In genomic region chr10:125788156-125789034, GRCh38 we compare ENCODE assay signal across 19 cellular contexts. TPM values are rescaled to one million over a fixed set of nuclear protein-coding genes. Genes with fewer than 3 reads are reported as not detected.
DNase-seq lines count a peak whose midpoint lies in the region; ATAC-seq, FAIRE-seq and TF ChIP-seq lines count a peak whose summit lies in the region.
"Had no signal": no experiment of that assay in that cellular context is flagged by ENCODE, and none has a peak within 500 bp of the region (broad histone marks: within the 10 kb centered on the region; RNA-seq: fewer than 3 reads in every experiment).

No MANE protein-coding gene starts in this region.

- no peak for FAIRE-seq in RCC 7860 (lab: Jason Lieb, UNC)
- FAIRE-seq: bronchial epithelial cell had no signal

- TF ChIP-seq CTCF in endodermal cell (conservative IDR thresholded peaks at IDR 0.05) (no peak), upper lobe of right lung (IDR thresholded peaks at IDR 0.05) (no peak)

- no peaks in the 10 kb centered on the region for H3K9me3 Mint-ChIP-seq in activated T-cell treated with anti-CD3 and anti-CD28 coated beads, Interleukin-2, amount 50 U/mL, for 24 hours
- H3K9me3 Mint-ChIP-seq in endodermal cell = no peaks in the 10 kb centered on the region
- H3K9me3 Mint-ChIP-seq: naive B cell had no signal

- H3K27ac Mint-ChIP-seq in activated T-cell treated with anti-CD3 and anti-CD28 coated beads, Interleukin-2, amount 50 U/mL, for 24 hours = peak overlapping the region; percentile 68
- H3K27ac Mint-ChIP-seq in endodermal cell = peak overlapping the region; percentile 58

- no peak overlapping the region for H3K27ac ChIP-seq in endodermal cell (ENCODE audit: low read depth, low read length)
- no peak overlapping the region for H3K27ac ChIP-seq in upper lobe of right lung
- H3K27ac ChIP-seq: thyroid gland had no signal

- intact Hi-C loops in upper lobe of right lung (cut with DNase I) = no loop called here

- no peak for DNase-seq in activated T-cell treated with anti-CD3 and anti-CD28 coated beads, Interleukin-2, amount 50 U/mL, for 24 hours
- DNase-seq in activated T-cell treated with anti-CD3 and anti-CD28 coated beads for 4 hours = no peak
- DNase-seq in UCSD-AML1 (lab: John Stamatoyannopoulos, UW; ENCODE audit: unreplicated experiment) = peak; percentile 41
- DNase-seq in endodermal cell = peak; percentile 68
- DNase-seq in upper lobe of right lung = no peak
- DNase-seq in A172 (ENCODE audit: low spot score) = no peak
- no peak for DNase-seq in RCC 7860 (ENCODE audit: low spot score)
- no peak for DNase-seq in NCI-H526 treated with DMSO at 0.1 percent for 48 hours (lab: John Stamatoyannopoulos, UW)
- DNase-seq: activated gamma-delta T cell treated with Interleukin-2 at 50 U/mL for 16 hours; effector CD8-positive, alpha-beta T cell; IMR-90; naive B cell; NCI-H1092 treated with DMSO at 0.1 percent for 48 hours; NCI-H2171 treated with DMSO at 0.1 percent for 48 hours; T-helper 9 cell; thyroid gland had no signal

- H3K27me3 ChIP-seq in endodermal cell (ENCODE audit: control insufficient read depth, insufficient read depth, low read length, poor library complexity, severe bottlenecking) (no peaks in the 10 kb centered on the region), upper lobe of right lung (no peaks in the 10 kb centered on the region)
- H3K27me3 ChIP-seq: thyroid gland had no signal

- peaks cover 28% of the 10 kb centered on the region for H3K4me1 Mint-ChIP-seq in activated T-cell treated with anti-CD3 and anti-CD28 coated beads, Interleukin-2, amount 50 U/mL, for 24 hours (ENCODE audit: low read depth)
- H3K4me1 Mint-ChIP-seq in endodermal cell = peaks cover 12% of the 10 kb centered on the region

- WGBS in endodermal cell (ENCODE audit: insufficient coverage in 1 of 2, insufficient read length in 1 of 2), 2 experiments = 88 to 98% methylated on average over 14 to 16 of the region's 17 CpGs

- no peak overlapping the region for H3K4me3 ChIP-seq in endodermal cell (ENCODE audit: low read length)
- no peak overlapping the region for H3K4me3 ChIP-seq in upper lobe of right lung
- H3K4me3 ChIP-seq: thyroid gland had no signal

- no peaks in the 10 kb centered on the region for H3K27me3 Mint-ChIP-seq in activated T-cell treated with anti-CD3 and anti-CD28 coated beads, Interleukin-2, amount 50 U/mL, for 24 hours
- H3K27me3 Mint-ChIP-seq in endodermal cell (ENCODE audit: insufficient read depth) = no peaks in the 10 kb centered on the region
- H3K27me3 Mint-ChIP-seq: naive B cell had no signal

- H3K36me3 ChIP-seq in endodermal cell (ENCODE audit: control insufficient read depth, insufficient read depth, low read length) (peaks cover 19% of the 10 kb centered on the region), upper lobe of right lung (peaks cover 22% of the 10 kb centered on the region)

- H3K4me3 Mint-ChIP-seq in activated T-cell treated with anti-CD3 and anti-CD28 coated beads, Interleukin-2, amount 50 U/mL, for 24 hours = no peak overlapping the region
- H3K4me3 Mint-ChIP-seq in endodermal cell = no peak overlapping the region
- H3K4me3 Mint-ChIP-seq: naive B cell had no signal

- peak; percentile 25 for ATAC-seq in upper lobe of right lung

- peaks cover 45% of the 10 kb centered on the region for H3K36me3 Mint-ChIP-seq in activated T-cell treated with anti-CD3 and anti-CD28 coated beads, Interleukin-2, amount 50 U/mL, for 24 hours (ENCODE audit: low read depth)
- peaks cover 16% of the 10 kb centered on the region for H3K36me3 Mint-ChIP-seq in endodermal cell (ENCODE audit: low read depth)

- H3K9me3 ChIP-seq in endodermal cell (ENCODE audit: control insufficient read depth, low read length) = no peaks in the 10 kb centered on the region
- no peaks in the 10 kb centered on the region for H3K9me3 ChIP-seq in upper lobe of right lung
- H3K9me3 ChIP-seq: thyroid gland had no signal

- no peak overlapping the region for H3K9ac ChIP-seq in endodermal cell (ENCODE audit: extremely low read depth, low read length, poor library complexity, severe bottlenecking)

- H3K4me1 ChIP-seq in endodermal cell (ENCODE audit: control insufficient read depth, insufficient read depth, low read length) = no peaks in the 10 kb centered on the region
- H3K4me1 ChIP-seq in upper lobe of right lung = no peaks in the 10 kb centered on the region

RNA-seq across cellular contexts. Expression of gene MMP21, which starts 12.8 kb away (rescaled TPM):
- total RNA-seq in endodermal cell (not detected), upper lobe of right lung (not detected)
- polyA plus RNA-seq in endodermal cell (2013, experiment 1 of 2) = not detected
- polyA plus RNA-seq in endodermal cell (2013, experiment 2 of 2) = not detected
- not detected in 2 replicates for total RNA-seq in A172 (2014; rRNA removed; shearing (Covaris generic))
- total RNA-seq: bronchial epithelial cell, fibroblast of villous mesenchyme, H4, IMR-90 had no signal
- polyA plus RNA-seq: IMR-90 had no signal

RNA-seq across cellular contexts. Expression of gene UROS, which starts 34.7 kb away (rescaled TPM):
- total RNA-seq in endodermal cell = 10 to 100 TPM; 49.2 to 69.4 TPM
- 39.2 TPM for polyA plus RNA-seq in endodermal cell (2013, experiment 1 of 2)
- 35.6 TPM for polyA plus RNA-seq in endodermal cell (2013, experiment 2 of 2)
- total RNA-seq in upper lobe of right lung = 34.2 TPM
- total RNA-seq in A172 (2014; rRNA removed; shearing (Covaris generic)) = 98.4 and 101 TPM in 2 replicates

RNA-seq across cellular contexts. Expression of gene BCCIP, which starts 35.0 kb away (rescaled TPM):
- total RNA-seq in endodermal cell = 10 to 100 TPM; 84.4 to 93.8 TPM
- 78.1 TPM for polyA plus RNA-seq in endodermal cell (2013, experiment 1 of 2)
- polyA plus RNA-seq in endodermal cell (2013, experiment 2 of 2) = 69.6 TPM
- total RNA-seq in upper lobe of right lung = 36.9 TPM
- total RNA-seq in A172 (2014; rRNA removed; shearing (Covaris generic)) = 61.7 and 67.1 TPM in 2 replicates

Comparison
In these comparisons a context has a peak if more than half of its experiments do, and no peak if none do; other contexts are left out.
1. DNase-seq: peak in UCSD-AML1 (single experiment) and endodermal cell (single experiment); none in activated T-cell treated with anti-CD3 and anti-CD28 coated beads, Interleukin-2, amount 50 U/mL, for 24 hours (single experiment), activated T-cell treated with anti-CD3 and anti-CD28 coated beads for 4 hours (single experiment), upper lobe of right lung (single experiment), A172 (single experiment), RCC 7860 (single experiment) and NCI-H526 treated with DMSO at 0.1 percent for 48 hours (single experiment).